ENCODE assay signal across 1 cellular context in the genomic region with DNA sequence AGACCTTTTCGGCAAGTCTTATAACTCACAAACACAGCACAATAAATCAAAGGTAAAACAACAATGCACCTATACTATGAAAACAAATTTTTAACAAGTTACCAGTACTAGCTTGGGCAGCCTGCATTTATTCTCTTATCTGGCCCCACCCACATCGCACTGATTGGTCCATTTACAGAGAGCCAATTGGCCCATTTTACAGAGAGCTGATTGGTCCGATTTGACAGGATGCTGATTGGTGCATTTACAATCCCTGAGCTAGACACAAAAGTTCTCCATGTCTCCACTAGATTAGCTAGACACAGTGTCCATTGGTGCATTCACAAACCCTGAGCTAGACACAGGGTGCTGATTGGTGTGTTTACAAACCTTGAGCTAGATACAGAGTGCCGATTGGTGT. TPM values are rescaled to one million over a fixed set of nuclear protein-coding genes. Genes with fewer than 3 reads are reported as not detected.
"Had no signal": no experiment of that assay in that cellular context is flagged by ENCODE, and none has a peak within 500 bp of the region (broad histone marks: within the 10 kb centered on the region; RNA-seq: fewer than 3 reads in every experiment).

No MANE protein-coding gene starts in this region.

RNA-seq across cellular contexts. Expression of gene KIF13A, which starts 23.1 kb away (rescaled TPM):
- polyA plus RNA-seq: naive thymus-derived CD4-positive, alpha-beta T cell had no signal
